In the genomic region with DNA sequence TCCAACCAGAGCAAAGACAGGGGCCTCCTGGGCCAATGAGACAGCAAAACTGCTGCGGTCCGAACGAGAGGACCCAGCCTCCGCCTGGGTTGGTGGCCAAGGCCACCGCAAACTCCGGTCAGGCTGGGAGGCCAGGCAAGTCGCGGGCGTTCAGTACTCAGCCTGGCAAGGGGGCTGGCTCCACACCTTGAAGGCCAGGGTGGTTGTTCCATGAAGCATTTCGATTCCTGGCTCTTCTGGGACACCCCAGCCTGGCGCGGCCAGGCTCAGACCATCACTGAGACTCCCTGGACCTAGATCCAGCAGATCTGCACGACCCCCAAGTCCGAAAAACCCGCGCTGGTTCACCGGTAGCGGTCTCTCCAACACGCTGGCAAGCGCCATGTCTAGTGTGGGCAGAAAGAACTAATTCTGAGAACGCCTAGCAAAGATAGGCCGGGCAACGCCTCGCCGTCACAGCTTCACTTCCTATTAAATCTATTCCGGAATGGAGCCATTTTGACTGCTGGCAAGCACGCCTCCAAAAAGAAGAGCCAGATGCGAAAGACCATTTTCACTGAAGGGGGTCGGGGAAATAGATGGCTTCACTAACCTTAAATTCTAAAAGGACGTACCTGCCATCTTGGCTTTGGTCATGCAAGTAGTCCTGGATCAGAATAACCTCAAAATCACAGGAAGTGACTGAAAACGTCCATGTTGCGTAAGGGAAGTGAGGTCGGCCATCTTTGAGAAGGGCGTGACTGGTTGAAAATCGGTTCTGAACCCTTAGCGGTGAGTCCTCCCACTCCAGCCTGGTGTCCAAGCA, we compare ENCODE assay signal across 8 cellular contexts. TPM values are rescaled to one million over a fixed set of nuclear protein-coding genes. Genes with fewer than 3 reads are reported as not detected.
DNase-seq lines count a peak whose midpoint lies in the region; ATAC-seq, FAIRE-seq and TF ChIP-seq lines count a peak whose summit lies in the region.

TSS of gene PSMB5 (minus strand) at position 403 of the 805 bp plus-strand sequence. CDS start at position 384, 19 bp downstream.

- H3K36me3 Mint-ChIP-seq in activated naive CD8-positive, alpha-beta T cell treated with anti-CD3 and anti-CD28 coated beads, Interleukin-2, amount 50 U/mL, for 24 hours (ENCODE audit: low read depth), result peaks cover 29% of the 10 kb centered on the region

- intact Hi-C loops in left ventricle myocardium superior (cut with micrococcal nuclease), result no loop called here

- H3K4me1 Mint-ChIP-seq in activated naive CD8-positive, alpha-beta T cell treated with anti-CD3 and anti-CD28 coated beads, Interleukin-2, amount 50 U/mL, for 24 hours, result peaks cover 36% of the 10 kb centered on the region

- no peak for TF ChIP-seq CTCF in GM12865 (IDR thresholded peaks at IDR 0.05; ENCODE audit: insufficient read depth, low read depth, low read length, missing control alignments)

- peak; percentile 98 for DNase-seq in GM12865 (ENCODE audit: low read depth)
- DNase-seq in RCC 7860 (ENCODE audit: low spot score), result peak; percentile 79
- DNase-seq in activated naive CD8-positive, alpha-beta T cell treated with anti-CD3 and anti-CD28 coated beads, Interleukin-2, amount 50 U/mL, for 24 hours, result peak; percentile 84
- peak; percentile 91 for DNase-seq in left ventricle myocardium superior
- DNase-seq in renal cortical epithelial cell (ENCODE audit: low read depth), result peak; percentile 97
- no peak for DNase-seq in COLO668 (lab: John Stamatoyannopoulos, UW; ENCODE audit: unreplicated experiment)
- no peak for DNase-seq in NCI-H2171 treated with DMSO at 0.1 percent for 48 hours (lab: John Stamatoyannopoulos, UW)

- no peaks in the 10 kb centered on the region for H3K27me3 Mint-ChIP-seq in activated naive CD8-positive, alpha-beta T cell treated with anti-CD3 and anti-CD28 coated beads, Interleukin-2, amount 50 U/mL, for 24 hours

- H3K9me3 Mint-ChIP-seq in activated naive CD8-positive, alpha-beta T cell treated with anti-CD3 and anti-CD28 coated beads, Interleukin-2, amount 50 U/mL, for 24 hours, result no peaks in the 10 kb centered on the region

- no peak for FAIRE-seq in RCC 7860 (lab: Jason Lieb, UNC)

- peak within 1 kb of the TSS; percentile 99 for H3K27ac Mint-ChIP-seq in activated naive CD8-positive, alpha-beta T cell treated with anti-CD3 and anti-CD28 coated beads, Interleukin-2, amount 50 U/mL, for 24 hours

- ATAC-seq in HG02678 (IDR thresholded peaks at IDR 0.05; ENCODE audit: unreplicated experiment) (peak; percentile 93), left ventricle myocardium superior (peak; percentile 98)
- peak; percentile 95 for ATAC-seq in activated naive CD8-positive, alpha-beta T cell treated with anti-CD3 and anti-CD28 coated beads, Interleukin-2, amount 50 U/mL, for 24 hours

- H3K4me3 Mint-ChIP-seq in activated naive CD8-positive, alpha-beta T cell treated with anti-CD3 and anti-CD28 coated beads, Interleukin-2, amount 50 U/mL, for 24 hours, result peak within 1 kb of the TSS; percentile 95

- peak within 1 kb of the TSS; percentile 80 for H3K4me3 ChIP-seq in GM12865 (ENCODE audit: low read depth, low read length)

RNA-seq across cellular contexts. Expression of gene PSMB5, which starts in this region (rescaled TPM):
- total RNA-seq in left ventricle myocardium superior (111 TPM), renal cortical epithelial cell (167 and 251 TPM in 2 replicates)

Comparison
In these comparisons a context has a peak if more than half of its experiments do, and no peak if none do; other contexts are left out.
1. DNase-seq: peak in GM12865 (single experiment), RCC 7860 (single experiment), activated naive CD8-positive, alpha-beta T cell treated with anti-CD3 and anti-CD28 coated beads, Interleukin-2, amount 50 U/mL, for 24 hours (single experiment), left ventricle myocardium superior (single experiment) and renal cortical epithelial cell (single experiment); none in COLO668 (single experiment) and NCI-H2171 treated with DMSO at 0.1 percent for 48 hours (single experiment).
2. Peak in every context shown above with its lines, with median percentiles within 50 percentile points of each other: ATAC-seq.